In the genomic region with DNA sequence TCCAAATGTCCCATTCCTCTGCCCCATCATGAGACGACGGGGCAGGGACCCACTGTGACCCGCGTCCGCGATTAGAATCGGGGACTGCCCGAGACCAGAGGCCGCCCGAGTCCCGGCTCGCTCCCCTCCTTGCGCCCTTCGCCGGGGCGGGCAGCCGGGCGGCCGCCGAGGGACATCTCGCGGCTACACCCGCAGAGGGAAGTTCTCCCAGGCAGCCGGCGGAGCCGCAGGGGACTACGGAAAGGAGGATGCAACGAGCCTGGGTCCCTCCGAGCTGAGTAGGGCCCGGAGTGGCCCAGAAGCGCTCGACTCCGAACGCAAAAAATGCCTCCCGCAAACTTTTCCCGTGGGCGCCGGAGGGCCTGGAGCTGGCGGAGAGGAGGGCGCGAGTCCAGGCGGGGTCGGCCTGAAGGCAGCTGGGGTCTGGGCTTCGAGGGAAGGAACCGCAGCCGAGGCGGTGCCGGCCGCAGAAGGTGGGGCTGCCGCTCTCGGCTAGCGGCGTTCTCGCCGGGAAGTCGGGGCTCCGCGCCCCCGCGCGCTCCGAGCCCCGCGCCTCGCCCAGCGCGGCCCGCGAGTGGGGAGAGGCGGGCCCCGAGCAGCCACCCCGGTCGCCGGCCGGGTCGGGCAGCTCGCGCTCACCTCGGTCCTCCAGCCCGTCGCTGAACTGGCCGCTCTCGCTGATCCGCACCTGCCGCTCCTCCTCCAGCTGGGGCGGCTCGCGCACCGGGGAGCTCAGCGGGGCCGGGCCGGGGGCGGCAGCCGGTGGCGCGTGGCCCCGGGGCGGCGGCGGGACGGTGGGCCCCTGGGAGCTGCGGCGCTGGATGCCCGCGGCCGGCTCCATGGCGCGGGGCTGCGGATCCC, we compare ENCODE assay signal across 8 cellular contexts. TPM values are rescaled to one million over a fixed set of nuclear protein-coding genes. Genes with fewer than 3 reads are reported as not detected.
DNase-seq lines count a peak whose midpoint lies in the region; ATAC-seq and TF ChIP-seq lines count a peak whose summit lies in the region.

No MANE protein-coding gene starts in this region.

- no peaks in the 10 kb centered on the region for H3K9me3 ChIP-seq in DOHH2 (ENCODE audit: control insufficient read depth, insufficient read depth, low read length)
- no peaks in the 10 kb centered on the region for H3K9me3 ChIP-seq in PC-3 (ENCODE audit: low read length)

- H2AFZ ChIP-seq in PC-3 (ENCODE audit: low read length), result peak overlapping the region; percentile 63; the same call in 1 of the 2 replicates

- no peak overlapping the region for H3K27ac Mint-ChIP-seq in effector memory CD8-positive, alpha-beta T cell
- peak overlapping the region in 2 of 6 donors; percentile 45 to 86 for H3K27ac Mint-ChIP-seq in naive B cell

- intact Hi-C loops in PC-3 (cut with micrococcal nuclease), result no loop called here

- H3K4me1 ChIP-seq in DOHH2 (ENCODE audit: control insufficient read depth, low read length), result peaks cover 13% of the 10 kb centered on the region
- H3K4me1 ChIP-seq in PC-3 (ENCODE audit: insufficient read depth, low read length), result peaks cover 3% of the 10 kb centered on the region; the same call in 1 of the 2 replicates

- H3K4me3 ChIP-seq in DOHH2 (ENCODE audit: low read length) (peak overlapping the region; percentile 65), PC-3 (ENCODE audit: low read length) (peak overlapping the region; percentile 58)

- H3K36me3 Mint-ChIP-seq in effector memory CD8-positive, alpha-beta T cell (ENCODE audit: insufficient read depth), result peaks cover 4% of the 10 kb centered on the region
- no peaks in the 10 kb centered on the region for H3K36me3 Mint-ChIP-seq in naive B cell

- peak overlapping the region; percentile 68 for H3K4me2 ChIP-seq in DOHH2 (ENCODE audit: low read length)
- peak overlapping the region; percentile 73 for H3K4me2 ChIP-seq in PC-3 (ENCODE audit: low read length)

- H3K27ac ChIP-seq in DOHH2 (ENCODE audit: low read depth, low read length), result no peak overlapping the region
- H3K27ac ChIP-seq in PC-3 (ENCODE audit: low read length), result no peak overlapping the region

- peaks cover 55 to 67% of the 10 kb centered on the region in 2 donors for H3K27me3 Mint-ChIP-seq in effector memory CD8-positive, alpha-beta T cell
- H3K27me3 Mint-ChIP-seq in naive B cell, result peaks cover 67 to 78% (median 71%) of the 10 kb centered on the region in 3 donors

- H3F3A ChIP-seq in DOHH2 (ENCODE audit: control insufficient read depth, insufficient read depth) (no peaks in the 10 kb centered on the region), PC-3 (ENCODE audit: low read length, unreplicated experiment) (no peaks in the 10 kb centered on the region)

- H3K9me2 ChIP-seq in DOHH2 (replicated peaks; ENCODE audit: control insufficient read depth, low read length) (no peaks in the 10 kb centered on the region), PC-3 (replicated peaks; ENCODE audit: low read length) (no peaks in the 10 kb centered on the region)

- DNase-seq in PC-3 (no peak), naive B cell (peak; percentile 29), cerebellar nuclear complex (lab: John Stamatoyannopoulos, UW) (no peak)
- peak in 2 of 3 experiments; percentile 7 to 17 for DNase-seq in effector memory CD8-positive, alpha-beta T cell

- peak; percentile 39 for ATAC-seq in GM21390 (IDR thresholded peaks at IDR 0.05; ENCODE audit: unreplicated experiment)
- peak; percentile 60 for ATAC-seq in PC-3
- ATAC-seq in effector memory CD8-positive, alpha-beta T cell (replicated peaks), result peak; percentile 43
- peak; percentile 34 to 43 for ATAC-seq in naive B cell (ENCODE audit: low read depth in 2 of 2)
- ATAC-seq in GM19467 (IDR thresholded peaks at IDR 0.05; ENCODE audit: unreplicated experiment), result no peak
- ATAC-seq in HG03097 (IDR thresholded peaks at IDR 0.05; ENCODE audit: low FRiP score, unreplicated experiment), result no peak

- H3K79me2 ChIP-seq in DOHH2 (ENCODE audit: control insufficient read depth, low read length) (no peaks in the 10 kb centered on the region), PC-3 (ENCODE audit: low read length) (no peaks in the 10 kb centered on the region)

- H3K4me1 Mint-ChIP-seq in effector memory CD8-positive, alpha-beta T cell (ENCODE audit: low read depth in 2 of 2), result peaks cover 23 to 33% of the 10 kb centered on the region in 2 donors
- peaks cover 22 to 28% (median 27%) of the 10 kb centered on the region in 3 donors for H3K4me1 Mint-ChIP-seq in naive B cell

- POLR2A ChIA-PET in PC-3 (lab: Charles Lee; ENCODE audit: unreplicated experiment), result no interaction called here

- H3K4me3 Mint-ChIP-seq in effector memory CD8-positive, alpha-beta T cell, result peak overlapping the region; percentile 80 to 83
- H3K4me3 Mint-ChIP-seq in naive B cell, result peak overlapping the region; percentile 79 to 92 (median 86)

- no TSS peak for BruUV-seq in PC-3 (replicated peaks; lab: Mats Ljungman, UMichigan)

- H3K9me3 Mint-ChIP-seq in effector memory CD8-positive, alpha-beta T cell, result no peaks in the 10 kb centered on the region
- H3K9me3 Mint-ChIP-seq in naive B cell, result peaks cover 0 to 2% (median 0%) of the 10 kb centered on the region in 7 donors

- no peaks in the 10 kb centered on the region for H3K36me3 ChIP-seq in DOHH2 (ENCODE audit: control insufficient read depth, low read length)
- no peaks in the 10 kb centered on the region for H3K36me3 ChIP-seq in PC-3 (ENCODE audit: low read depth, low read length)

- H3K9ac ChIP-seq in PC-3 (ENCODE audit: low read length), result no peak overlapping the region

- no peak for TF ChIP-seq CTCF in DOHH2 (IDR thresholded peaks at IDR 0.05; ENCODE audit: low read depth, low read length, poor library complexity, severe bottlenecking)
- TF ChIP-seq CTCF in PC-3 (conservative IDR thresholded peaks at IDR 0.05; ENCODE audit: low read depth, low read length), result no peak

- H3K27me3 ChIP-seq in DOHH2 (ENCODE audit: control insufficient read depth, low read length), result peaks cover 52% of the 10 kb centered on the region
- H3K27me3 ChIP-seq in PC-3 (ENCODE audit: low read length), result peaks cover 21% of the 10 kb centered on the region

- CTCF ChIA-PET in PC-3 (lab: Charles Lee), result no interaction called here

- no peaks in the 10 kb centered on the region for H4K20me1 ChIP-seq in DOHH2 (ENCODE audit: control insufficient read depth, insufficient read depth, low read depth, low read length)
- no peaks in the 10 kb centered on the region for H4K20me1 ChIP-seq in PC-3 (ENCODE audit: low read length)

RNA-seq across cellular contexts. Expression of a gene that starts 0.5 kb away (rescaled TPM):
- total RNA-seq in PC-3 (2014; rRNA removed), result 0.12 and 0.47 TPM in 2 replicates
- 1 to 10 TPM in 1 of 6 donors, under 1 TPM in 5; 0.33 to 1.0 (median 0.47) TPM for polyA plus RNA-seq in naive B cell (ENCODE audit: low read depth in 6 of 6)

Comparison
In these comparisons a context has a peak if more than half of its experiments do, and no peak if none do; other contexts are left out.
1. ATAC-seq: peak in GM21390 (single experiment), PC-3 (single experiment), effector memory CD8-positive, alpha-beta T cell (single experiment) and naive B cell (2 of 2); none in GM19467 (single experiment) and HG03097 (single experiment).
2. DNase-seq: peak in effector memory CD8-positive, alpha-beta T cell (2 of 3) and naive B cell (single experiment); none in PC-3 (single experiment) and cerebellar nuclear complex (0 of 2).